In genomic region chr2:112085916-112086669, GRCh38 we compare ENCODE assay signal across 22 cellular contexts. TPM values are rescaled to one million over a fixed set of nuclear protein-coding genes. Genes with fewer than 3 reads are reported as not detected.
DNase-seq lines count a peak whose midpoint lies in the region; ATAC-seq, FAIRE-seq and TF ChIP-seq lines count a peak whose summit lies in the region.
"Had no signal": no experiment of that assay in that cellular context is flagged by ENCODE, and none has a peak within 500 bp of the region (broad histone marks: within the 10 kb centered on the region; RNA-seq: fewer than 3 reads in every experiment).

No MANE protein-coding gene starts in this region.

- no peaks in the 10 kb centered on the region for H3K79me2 ChIP-seq in OCI-LY3 (ENCODE audit: low read length)
- no peaks in the 10 kb centered on the region for H3K79me2 ChIP-seq in endothelial cell of umbilical vein (ENCODE audit: control insufficient read depth, insufficient read depth, low read length)

- no peaks in the 10 kb centered on the region for H3K9me1 ChIP-seq in endothelial cell of umbilical vein (replicated peaks; ENCODE audit: control insufficient read depth, extremely low read depth, insufficient read depth, low read length)

- intact Hi-C loops in endothelial cell of umbilical vein (cut with micrococcal nuclease): no loop called here
- intact Hi-C loops in posterior vena cava (cut with DNase I): no loop called here

- peaks cover 5% of the 10 kb centered on the region; the same call in 1 of the 2 replicates for H3K9me3 ChIP-seq in BLaER1
- no peaks in the 10 kb centered on the region for H3K9me3 ChIP-seq in OCI-LY3 (ENCODE audit: insufficient read depth, low read length)
- H3K9me3 ChIP-seq in endothelial cell of umbilical vein (replicated peaks; ENCODE audit: control insufficient read depth, insufficient read depth, low read length): no peaks in the 10 kb centered on the region
- H3K9me3 ChIP-seq: ovary, thoracic aorta had no signal

- H3K9ac ChIP-seq in BLaER1 (0 out of 2 replicates have a peak overlapping the region, but pooled peaks have one; percentile 26), OCI-LY3 (ENCODE audit: low read length) (no peak overlapping the region), endothelial cell of umbilical vein (replicated peaks; ENCODE audit: extremely low read depth, insufficient read depth, low read length) (no peak overlapping the region)

- POLR2A ChIA-PET in endothelial cell of umbilical vein (lab: Charles Lee): interaction anchor here (0.6 kb wide), 1 partner anchor 21 kb away, joined by 3 read pairs; no protein-coding TSS in a partner anchor

- H4K20me1 ChIP-seq in BLaER1 (no peaks in the 10 kb centered on the region), OCI-LY3 (ENCODE audit: insufficient read depth, low read length) (no peaks in the 10 kb centered on the region), endothelial cell of umbilical vein (replicated peaks; ENCODE audit: control insufficient read depth, extremely low read depth, insufficient read depth, low read length) (no peaks in the 10 kb centered on the region)

- no peak for DNase-seq in endothelial cell of umbilical vein (ENCODE audit: low read depth, low spot score)
- peak; percentile 89 for DNase-seq in posterior vena cava (ENCODE audit: low spot score)
- no peak for DNase-seq in dermis blood vessel endothelial cell
- DNase-seq in COLO668 (lab: John Stamatoyannopoulos, UW; ENCODE audit: unreplicated experiment): no peak
- DNase-seq: activated CD8-positive, alpha-beta T cell treated with anti-CD3 and anti-CD28 coated beads for 36 hours; activated gamma-delta T cell; activated T-cell treated with anti-CD3 and anti-CD28 coated beads for 4 hours; amniotic stem cell; CD8-positive, alpha-beta T cell; DMS53; GF-D8; HCEC 1CT; kidney; NCI-H187; NCI-H69; ovary had no signal

- no peak overlapping the region for H3K4me3 ChIP-seq in BLaER1
- no peak overlapping the region for H3K4me3 ChIP-seq in OCI-LY3 (ENCODE audit: low read length)
- no peak overlapping the region for H3K4me3 ChIP-seq in endothelial cell of umbilical vein (replicated peaks in 1 of 3; ENCODE audit: insufficient read depth in 1 of 3, low read depth in 1 of 3, low read length in 3 of 3)
- H3K4me3 ChIP-seq: ovary, thoracic aorta had no signal

- no TSS peak for BruUV-seq in endothelial cell of umbilical vein (replicated peaks; lab: Mats Ljungman, UMichigan)

- ATAC-seq in HG03175 (IDR thresholded peaks at IDR 0.05; ENCODE audit: unreplicated experiment): no peak
- no peak for ATAC-seq in GM21529 (IDR thresholded peaks at IDR 0.05; ENCODE audit: unreplicated experiment)
- ATAC-seq: activated CD4-positive, CD25-positive, alpha-beta regulatory T cell treated with anti-CD3 and anti-CD28 coated beads, Interleukin-2, amount 50 U/mL, for 24 hours; activated CD8-positive, alpha-beta T cell treated with anti-CD3 and anti-CD28 coated beads for 36 hours; CD8-positive, alpha-beta T cell had no signal

- H3K4me1 ChIP-seq in BLaER1 (peaks cover 44% of the 10 kb centered on the region), OCI-LY3 (ENCODE audit: low read length) (peaks cover 29% of the 10 kb centered on the region), endothelial cell of umbilical vein (ENCODE audit: control insufficient read depth, extremely low read depth, insufficient read depth, low read length) (peaks cover 8% of the 10 kb centered on the region)

- no peak for TF ChIP-seq CTCF in OCI-LY3 (IDR thresholded peaks at IDR 0.05; ENCODE audit: low read depth, low read length)
- no peak for TF ChIP-seq CTCF in endothelial cell of umbilical vein (IDR thresholded peaks at IDR 0.05; ENCODE audit: extremely low read depth in 1 of 2, insufficient read depth in 1 of 2, low read depth in 1 of 2, low read length in 2 of 2)

- FAIRE-seq in endothelial cell of umbilical vein (lab: Jason Lieb, UNC): peak; percentile 55
- FAIRE-seq: kidney had no signal

- no peaks in the 10 kb centered on the region for H3K27me3 ChIP-seq in BLaER1
- no peaks in the 10 kb centered on the region for H3K27me3 ChIP-seq in OCI-LY3 (ENCODE audit: low read depth, low read length)
- no peaks in the 10 kb centered on the region for H3K27me3 ChIP-seq in endothelial cell of umbilical vein (ENCODE audit: control insufficient read depth in 2 of 2, insufficient read depth in 2 of 2, low read length in 2 of 2)
- H3K27me3 ChIP-seq: ovary had no signal

- peaks cover 88% of the 10 kb centered on the region for H3K36me3 ChIP-seq in BLaER1
- H3K36me3 ChIP-seq in OCI-LY3 (replicated peaks; ENCODE audit: low read depth, low read length): peaks cover 77% of the 10 kb centered on the region
- peaks cover 30 to 48% of the 10 kb centered on the region in 2 experiments for H3K36me3 ChIP-seq in endothelial cell of umbilical vein (ENCODE audit: control insufficient read depth in 2 of 2, extremely low read depth in 1 of 2, insufficient read depth in 2 of 2, low read length in 2 of 2)
- H3K36me3 ChIP-seq: ovary had no signal

- no peak overlapping the region for H2AFZ ChIP-seq in OCI-LY3 (ENCODE audit: low read depth, low read length)
- no peak overlapping the region for H2AFZ ChIP-seq in endothelial cell of umbilical vein (ENCODE audit: low read depth, low read length)

- CTCF ChIA-PET in endothelial cell of umbilical vein (lab: Charles Lee): interaction anchor here (1.2 kb wide), 1 partner anchor 36 kb away, joined by 3 read pairs; no protein-coding TSS in a partner anchor

- dilution Hi-C loops in endothelial cell of umbilical vein (cut with MboI; ENCODE audit: extremely low pct_ligation_motif_present, low sequenced_read_pairs): no loop called here

- no peak for TF ChIP-seq POLR2A in endothelial cell of umbilical vein (IDR thresholded peaks at IDR 0.05; ENCODE audit: low read depth, low read length)

- H3K27ac ChIP-seq in BLaER1: peak overlapping the region; percentile 72
- 0 out of 2 replicates have a peak overlapping the region, but pooled peaks have one; percentile 85 for H3K27ac ChIP-seq in OCI-LY3 (ENCODE audit: low read length)
- no peak overlapping the region for H3K27ac ChIP-seq in endothelial cell of umbilical vein (ENCODE audit: insufficient read depth, low read depth, low read length)
- H3K27ac ChIP-seq: ovary, thoracic aorta had no signal

- H3K4me2 ChIP-seq in BLaER1: peak overlapping the region; percentile 76
- H3K4me2 ChIP-seq in OCI-LY3 (ENCODE audit: low read length): no peak overlapping the region
- H3K4me2 ChIP-seq in endothelial cell of umbilical vein (ENCODE audit: insufficient read depth, low read length): no peak overlapping the region

TF ChIP-seq in endothelial cell of umbilical vein, 7 proteins besides CTCF, POLR2A, EP300 and RAD21:
- TF ChIP-seq POLR2AphosphoS5 (IDR thresholded peaks at IDR 0.05; ENCODE audit: insufficient read depth, low read depth, low read length) (no peak), JUN (IDR thresholded peaks at IDR 0.05; ENCODE audit: borderline replicate concordance, insufficient read depth, insufficient read length, low read depth) (no peak), MYC (IDR thresholded peaks at IDR 0.05; ENCODE audit: low read depth, low read length) (no peak), GATA2 (IDR thresholded peaks at IDR 0.05; ENCODE audit: insufficient read depth, insufficient read length, low read depth, low read length) (no peak), EZH2 (IDR thresholded peaks at IDR 0.05; ENCODE audit: borderline replicate concordance, low read depth, low read length, severe bottlenecking) (no peak), MAX (IDR thresholded peaks at IDR 0.05; ENCODE audit: insufficient read depth, insufficient read length) (no peak), FOS (IDR thresholded peaks at IDR 0.05; ENCODE audit: borderline replicate concordance, insufficient read depth, low read length) (no peak)

RNA-seq across cellular contexts. Expression of gene TMEM87B, which starts 31.0 kb away (rescaled TPM):
- total RNA-seq in endothelial cell of umbilical vein (21.5 and 22.1 TPM in 2 replicates), posterior vena cava (10 to 100 TPM; 28.3 to 42.7 TPM), dermis blood vessel endothelial cell (35.1 and 51.1 TPM in 2 replicates)
- polyA plus RNA-seq in endothelial cell of umbilical vein: 12.2 and 17.6 TPM in 2 replicates
- 14.3 and 14.6 TPM in 2 replicates for polyA plus RNA-seq in endothelial cell of umbilical vein (2011; cell fraction: cytosol; rRNA removed)
- 38.5 and 50.6 TPM in 2 replicates for polyA plus RNA-seq in endothelial cell of umbilical vein (2011; cell fraction: nucleus; rRNA removed)
- polyA plus RNA-seq in endothelial cell of umbilical vein (2012): 21.9 and 32.9 TPM in 2 replicates
- polyA minus RNA-seq in endothelial cell of umbilical vein: 25.9 and 35.4 TPM in 2 replicates
- 3.8 TPM for polyA minus RNA-seq in endothelial cell of umbilical vein (2011; cell fraction: cytosol; rRNA and poly(A)+ RNA removed)
- polyA minus RNA-seq in endothelial cell of umbilical vein (2011; cell fraction: nucleus; rRNA and poly(A)+ RNA removed): 22.7 and 38.3 TPM in 2 replicates

RNA-seq across cellular contexts. Expression of gene FBLN7, which starts 52.1 kb away (rescaled TPM):
- 2.1 and 3.3 TPM in 2 replicates for total RNA-seq in endothelial cell of umbilical vein
- polyA plus RNA-seq in endothelial cell of umbilical vein: 3.1 and 3.4 TPM in 2 replicates
- 2.9 and 3.8 TPM in 2 replicates for polyA plus RNA-seq in endothelial cell of umbilical vein (2011; cell fraction: cytosol; rRNA removed)
- polyA plus RNA-seq in endothelial cell of umbilical vein (2011; cell fraction: nucleus; rRNA removed): 2.8 and 3.1 TPM in 2 replicates
- polyA plus RNA-seq in endothelial cell of umbilical vein (2012): 0.92 and 1.8 TPM in 2 replicates
- 2.4 and 2.8 TPM in 2 replicates for polyA minus RNA-seq in endothelial cell of umbilical vein
- not detected for polyA minus RNA-seq in endothelial cell of umbilical vein (2011; cell fraction: cytosol; rRNA and poly(A)+ RNA removed)
- polyA minus RNA-seq in endothelial cell of umbilical vein (2011; cell fraction: nucleus; rRNA and poly(A)+ RNA removed): 2.3 and 2.9 TPM in 2 replicates
- total RNA-seq in posterior vena cava: 10 to 100 TPM; 14.6 to 15.4 TPM
- total RNA-seq in dermis blood vessel endothelial cell: 2.4 and 3.3 TPM in 2 replicates
